In the genomic region with DNA sequence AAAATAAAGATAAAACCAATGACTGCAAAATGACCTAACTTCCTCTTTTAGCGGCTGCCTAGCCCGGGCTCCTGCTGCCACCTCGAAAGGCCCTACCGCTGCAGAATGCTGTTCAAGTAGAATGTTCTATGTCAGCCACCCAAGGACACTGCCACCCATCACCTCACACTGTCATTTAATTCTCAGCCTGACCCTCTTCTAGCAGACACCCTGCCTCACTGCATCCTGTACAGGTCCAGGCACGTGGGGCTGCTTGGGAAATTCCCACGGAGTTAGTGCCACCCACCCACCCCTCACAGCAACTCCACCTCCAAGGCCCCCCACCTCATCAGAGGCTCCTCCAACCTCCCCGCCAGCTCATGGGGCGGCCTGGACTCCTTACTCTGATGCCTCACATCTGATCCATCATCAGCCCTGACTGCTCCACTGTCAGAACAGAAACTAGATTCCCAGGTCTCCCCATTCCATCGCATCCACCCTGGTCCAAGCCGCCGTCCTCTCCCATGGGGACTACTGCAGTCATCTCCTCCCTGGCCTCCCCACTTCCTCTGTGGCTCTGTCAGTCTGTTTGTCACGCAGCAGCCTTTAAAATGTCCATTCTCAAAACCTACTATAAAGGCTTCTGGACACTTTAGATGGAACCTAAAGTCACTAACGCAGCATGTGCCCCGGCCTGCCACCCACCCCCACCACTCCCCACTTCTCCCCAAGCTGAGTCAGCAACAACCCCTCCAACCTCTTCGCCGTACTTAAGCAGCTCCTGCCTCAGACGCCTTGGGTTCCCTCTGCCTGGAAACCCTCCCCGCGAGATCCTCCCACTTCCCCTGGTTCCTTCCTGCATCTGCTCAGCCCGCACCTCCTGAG, we compare ENCODE assay signal across 8 cellular contexts. TPM values are rescaled to one million over a fixed set of nuclear protein-coding genes. Genes with fewer than 3 reads are reported as not detected.
DNase-seq lines count a peak whose midpoint lies in the region; TF ChIP-seq lines count a peak whose summit lies in the region.

No MANE protein-coding gene starts in this region.

- DNase-seq in GM20000 (ENCODE audit: low spot score) (peak; percentile 50), T-helper 22 cell (ENCODE audit: low read depth) (peak; percentile 52), NCI-H2029 treated with DMSO at 0.1 percent for 48 hours (lab: John Stamatoyannopoulos, UW) (no peak), NCI-H526 treated with DMSO at 0.1 percent for 48 hours (lab: John Stamatoyannopoulos, UW) (no peak), lower leg skin (ENCODE audit: low spot score in 2 of 2) (no peak), NCI-H774 (lab: John Stamatoyannopoulos, UW) (no peak)
- peak in 2 of 3 donors; percentile 31 to 42 for DNase-seq in stimulated activated CD4-positive, alpha-beta T cell treated with anti-CD3 and anti-CD28 coated beads, Interleukin-12 subunit alpha, Interleukin-12 subunit beta, amount 100 ng/mL, for 48 hours (ENCODE audit: low read depth in 2 of 3, low spot score in 1 of 3)

- peak overlapping the region; percentile 21 to 30 for H3K4me3 ChIP-seq in duodenal mucosa (ENCODE audit: low read depth in 1 of 2, low read length in 2 of 2)
- no peak overlapping the region for H3K4me3 ChIP-seq in lower leg skin (ENCODE audit: low read depth, poor library complexity, severe bottlenecking)

- H3K4me1 ChIP-seq in duodenal mucosa (ENCODE audit: control insufficient read depth in 1 of 2, insufficient read depth in 2 of 2, low read length in 2 of 2) = peaks cover 21 to 34% of the 10 kb centered on the region in 2 donors

- intact Hi-C loops in lower leg skin (cut with DNase I; ENCODE audit: low total_unique reads) = no loop called here

- no peak for TF ChIP-seq POLR2A in lower leg skin (IDR thresholded peaks at IDR 0.05)

- no peaks in the 10 kb centered on the region for H3K9me3 ChIP-seq in duodenal mucosa (ENCODE audit: control insufficient read depth in 1 of 2, low read length in 2 of 2)

- peak overlapping the region in 1 of 2 donors; percentile 14 for H3K9ac ChIP-seq in duodenal mucosa (ENCODE audit: low read depth in 1 of 2, low read length in 2 of 2)

- 53 to 61% methylated on average over 20 of the region's 20 CpGs for WGBS in lower leg skin, 2 donors

- peaks cover 0 to 15% of the 10 kb centered on the region in 2 donors for H3K36me3 ChIP-seq in duodenal mucosa (ENCODE audit: control insufficient read depth in 1 of 2, insufficient read depth in 2 of 2, low read length in 2 of 2)

- TF ChIP-seq CTCF in GM20000 (IDR thresholded peaks at IDR 0.05; ENCODE audit: extremely low read depth, missing control alignments) (no peak), lower leg skin (IDR thresholded peaks at IDR 0.05) (no peak)

- H3K27me3 ChIP-seq in duodenal mucosa (ENCODE audit: control insufficient read depth in 1 of 2, insufficient read depth in 2 of 2, low read length in 2 of 2) = no peaks in the 10 kb centered on the region

- H3K27ac ChIP-seq in duodenal mucosa (ENCODE audit: low read depth, low read length) = no peak overlapping the region

RNA-seq across cellular contexts. Expression of a gene that starts 17.0 kb away (rescaled TPM):
- total RNA-seq in lower leg skin = 10 to 100 TPM in 1 of 4 donors, 1 to 10 TPM in 3; 4.0 to 10.4 (median 5.1) TPM

Comparison
In these comparisons a context has a peak if more than half of its experiments do, and no peak if none do; other contexts are left out.
1. DNase-seq: peak in GM20000 (single experiment), T-helper 22 cell (single experiment) and stimulated activated CD4-positive, alpha-beta T cell treated with anti-CD3 and anti-CD28 coated beads, Interleukin-12 subunit alpha, Interleukin-12 subunit beta, amount 100 ng/mL, for 48 hours (2 of 3); none in NCI-H2029 treated with DMSO at 0.1 percent for 48 hours (single experiment), NCI-H526 treated with DMSO at 0.1 percent for 48 hours (single experiment), lower leg skin (0 of 2) and NCI-H774 (single experiment).